Comparison of ENCODE assay signal across 15 cellular contexts in the genomic region with DNA sequence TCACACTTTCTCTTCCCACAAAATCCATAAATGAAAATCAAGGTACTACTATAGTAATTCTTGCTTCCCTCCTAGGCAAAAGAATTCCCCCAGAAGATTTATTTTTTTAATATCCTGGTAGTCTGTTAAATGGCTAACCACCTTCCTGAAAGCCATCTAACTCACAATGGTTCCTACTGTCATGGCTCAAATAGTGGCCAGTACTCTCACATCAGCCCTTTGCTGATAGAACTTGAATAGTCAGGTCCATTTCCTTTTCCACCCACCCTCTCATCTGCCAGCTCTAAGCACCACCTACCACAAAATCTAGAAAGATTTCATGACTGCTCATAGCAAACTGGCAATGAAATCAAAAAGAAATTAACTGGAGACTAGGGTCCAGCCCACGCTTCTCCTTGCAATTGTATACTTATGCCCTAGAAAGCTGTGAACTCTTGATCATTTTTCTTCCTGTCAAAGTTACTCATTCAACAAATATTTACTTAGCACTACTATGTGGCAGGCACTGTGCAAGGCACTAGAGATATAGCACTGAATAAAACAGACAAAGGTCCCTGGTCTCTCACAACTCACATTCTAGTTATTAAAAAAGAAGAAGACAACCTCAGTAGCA.
DNase-seq lines count a peak whose midpoint lies in the region; ATAC-seq and TF ChIP-seq lines count a peak whose summit lies in the region.
"Had no signal": no experiment of that assay in that cellular context is flagged by ENCODE, and none has a peak within 500 bp of the region (broad histone marks: within the 10 kb centered on the region; RNA-seq: fewer than 3 reads in every experiment).

No MANE protein-coding gene starts in this region.

- H3K4me3 ChIP-seq in PC-9 = no peak overlapping the region
- H3K4me3 ChIP-seq: cardiac muscle cell, SJCRH30 had no signal

- CTCF ChIA-PET in PC-9 (lab: Charles Lee) = interaction anchor here (0.6 kb wide), 1 partner anchor 155 kb away, joined by 3 read pairs; no protein-coding TSS in a partner anchor

- H3K9me3 Mint-ChIP-seq in nephron progenitor cell = no peaks in the 10 kb centered on the region
- H3K9me3 Mint-ChIP-seq: CD8-positive, alpha-beta memory T cell; WTC11 had no signal

- H3K27ac Mint-ChIP-seq in nephron progenitor cell = no peak overlapping the region

- peaks cover 4% of the 10 kb centered on the region; the same call in 1 of the 2 replicates for H3K36me3 ChIP-seq in PC-9 (ENCODE audit: low read depth)

- H3K4me3 Mint-ChIP-seq in nephron progenitor cell = no peak overlapping the region
- H3K4me3 Mint-ChIP-seq: CD8-positive, alpha-beta memory T cell; WTC11 had no signal

- peaks cover 26% of the 10 kb centered on the region for H3K4me1 Mint-ChIP-seq in nephron progenitor cell
- H3K4me1 Mint-ChIP-seq: WTC11 had no signal

- no peaks in the 10 kb centered on the region for H4K20me1 ChIP-seq in PC-9 (ENCODE audit: insufficient read depth)

- H3K79me2 ChIP-seq in PC-9 (ENCODE audit: low read depth) = no peaks in the 10 kb centered on the region

- TF ChIP-seq CTCF in PC-9 (conservative IDR thresholded peaks at IDR 0.05) (no peak), nephron progenitor cell (IDR thresholded peaks at IDR 0.05) (no peak)

- H3K27me3 Mint-ChIP-seq in nephron progenitor cell (ENCODE audit: low read depth, poor library complexity) = no peaks in the 10 kb centered on the region
- H3K27me3 Mint-ChIP-seq: CD8-positive, alpha-beta memory T cell had no signal

- peak; percentile 20 for ATAC-seq in esophagus mucosa
- ATAC-seq in HG03097 (IDR thresholded peaks at IDR 0.05; ENCODE audit: low FRiP score, unreplicated experiment) = no peak
- ATAC-seq: WTC11 had no signal

- H3K4me1 ChIP-seq in PC-9 (replicated peaks; ENCODE audit: insufficient read depth) = peaks cover 20% of the 10 kb centered on the region
- H3K4me1 ChIP-seq: SJCRH30 had no signal

- H3K9me2 ChIP-seq in PC-9 (ENCODE audit: insufficient read depth) = no peaks in the 10 kb centered on the region

- intact Hi-C loops in PC-9 (cut with micrococcal nuclease; ENCODE audit: unreplicated experiment) = no loop called here

- H2AFZ ChIP-seq in PC-9 = no peak overlapping the region

- no peaks in the 10 kb centered on the region for H3K9me3 ChIP-seq in PC-9 (ENCODE audit: insufficient read depth, low read depth)
- H3K9me3 ChIP-seq: SJCRH30 had no signal

- DNase-seq in EL (peak; percentile 47), PC-9 (peak; percentile 3 to 65), renal cortical epithelial cell (ENCODE audit: low read depth) (peak; percentile 68), NCI-H2081 treated with DMSO at 0.1 percent for 48 hours (lab: John Stamatoyannopoulos, UW) (no peak), nephron progenitor cell (no peak), Kasumi-1 (lab: John Stamatoyannopoulos, UW) (no peak)
- DNase-seq: CD8-positive, alpha-beta memory T cell; midbrain; NCI-H1105 treated with DMSO at 0.1 percent for 48 hours; SJCRH30; stimulated activated CD4-positive, alpha-beta T cell treated with anti-CD3 and anti-CD28 coated beads, Interleukin-4, amount 100 ng/mL, for 4 hours had no signal

- H3K27me3 ChIP-seq in PC-9 (ENCODE audit: insufficient read depth, low read depth) = no peaks in the 10 kb centered on the region
- H3K27me3 ChIP-seq: cardiac muscle cell, SJCRH30 had no signal

- H3K4me2 ChIP-seq in PC-9 = peak overlapping the region; percentile 42

- H3F3A ChIP-seq in PC-9 (ENCODE audit: insufficient read depth, low read depth) = peaks cover 13% of the 10 kb centered on the region

- BruUV-seq in PC-9 (replicated peaks; lab: Mats Ljungman, UMichigan) = no TSS peak

- H3K36me3 Mint-ChIP-seq in nephron progenitor cell (ENCODE audit: low read depth) = peaks cover 46% of the 10 kb centered on the region

- H3K27ac ChIP-seq in PC-9 = peak overlapping the region; percentile 50
- H3K27ac ChIP-seq: cardiac muscle cell, SJCRH30 had no signal

- POLR2A ChIA-PET in PC-9 (lab: Charles Lee; ENCODE audit: unreplicated experiment) = interaction anchor here (0.6 kb wide), 1 partner anchor 33 kb away, joined by 3 read pairs; no protein-coding TSS in a partner anchor

Comparison
In these comparisons a context has a peak if more than half of its experiments do, and no peak if none do; other contexts are left out.
1. DNase-seq: peak in EL (single experiment), PC-9 (2 of 2) and renal cortical epithelial cell (single experiment); none in NCI-H2081 treated with DMSO at 0.1 percent for 48 hours (single experiment), nephron progenitor cell (single experiment) and Kasumi-1 (0 of 2).